In genomic region chr17:42821176-42821575, GRCh38 we compare ENCODE assay signal across 20 cellular contexts. TPM values are rescaled to one million over a fixed set of nuclear protein-coding genes. Genes with fewer than 3 reads are reported as not detected.
DNase-seq lines count a peak whose midpoint lies in the region; ATAC-seq, FAIRE-seq and TF ChIP-seq lines count a peak whose summit lies in the region.
"Had no signal": no experiment of that assay in that cellular context is flagged by ENCODE, and none has a peak within 500 bp of the region (broad histone marks: within the 10 kb centered on the region; RNA-seq: fewer than 3 reads in every experiment).

No MANE protein-coding gene starts in this region.

- no peaks in the 10 kb centered on the region for H3K27me3 Mint-ChIP-seq in activated CD4-positive, alpha-beta T cell treated with anti-CD3 and anti-CD28 coated beads for 36 hours
- no peaks in the 10 kb centered on the region for H3K27me3 Mint-ChIP-seq in CD4-positive, alpha-beta T cell
- no peaks in the 10 kb centered on the region for H3K27me3 Mint-ChIP-seq in natural killer cell treated with Interleukin-12 subunit alpha and Interleukin-12 subunit beta and Interleukin-15 and Interleukin-18, amount 100 ng/mL, for 72 hours

- no peak overlapping the region for H3K4me2 ChIP-seq in GM12878 (ENCODE audit: control insufficient read depth, insufficient read depth)

- TF ChIP-seq RAD21 in GM12878 (IDR thresholded peaks at IDR 0.05; ENCODE audit: insufficient read depth, low read depth, low read length), result no peak

- RAD21 ChIA-PET in GM12878 (lab: Charles Lee; ENCODE audit: unreplicated experiment), result interaction anchor here (1.1 to 1.6 kb wide), 3 partner anchors 58 to 177 kb away, joined by 4 to 6 read pairs (median 4); partner anchors contain the start of gene RPL27

- H3K9me3 ChIP-seq in CD4-positive, alpha-beta T cell (ENCODE audit: control insufficient read depth, low read length), result no peaks in the 10 kb centered on the region
- H3K9me3 ChIP-seq in GM12878 (replicated peaks; ENCODE audit: control insufficient read depth, insufficient read depth, low read length) (no peaks in the 10 kb centered on the region), kidney (ENCODE audit: control insufficient read depth in 1 of 2, low read length in 2 of 2) (no peaks in the 10 kb centered on the region)

- H3K4me1 ChIP-seq in GM12878 (ENCODE audit: control insufficient read depth, insufficient read depth, low read length) (peaks cover 6% of the 10 kb centered on the region; the same call in 1 of the 2 replicates), kidney (ENCODE audit: control insufficient read depth in 1 of 2, insufficient read depth in 1 of 2, low read depth in 1 of 2, low read length in 2 of 2) (peaks cover 5 to 8% of the 10 kb centered on the region in 2 donors)

- no peak overlapping the region for H3K4me3 Mint-ChIP-seq in activated CD4-positive, alpha-beta T cell treated with anti-CD3 and anti-CD28 coated beads for 36 hours
- H3K4me3 Mint-ChIP-seq in CD4-positive, alpha-beta T cell, result peak overlapping the region; percentile 57
- H3K4me3 Mint-ChIP-seq in natural killer cell treated with Interleukin-12 subunit alpha and Interleukin-12 subunit beta and Interleukin-15 and Interleukin-18, amount 100 ng/mL, for 72 hours, result peak overlapping the region; percentile 42
- H3K4me3 Mint-ChIP-seq: CD14-positive monocyte had no signal

- POLR2A ChIA-PET in activated CD4-positive, alpha-beta T cell treated with anti-CD3 and anti-CD28 coated beads for 36 hours (lab: Charles Lee), result interaction anchor here (1.2 kb wide), 1 partner anchor 12 kb away, joined by 3 read pairs; no protein-coding TSS in a partner anchor
- POLR2A ChIA-PET in CD4-positive, alpha-beta T cell (lab: Charles Lee), result interaction anchor here (0.5 kb wide), 1 partner anchor 208 kb away, joined by 3 read pairs; no protein-coding TSS in a partner anchor
- POLR2A ChIA-PET in GM12878 (lab: Charles Lee), result no interaction called here

- no peaks in the 10 kb centered on the region for H3K27me3 ChIP-seq in CD4-positive, alpha-beta T cell (ENCODE audit: control insufficient read depth, insufficient read depth, low read length)
- H3K27me3 ChIP-seq in GM12878 (replicated peaks in 1 of 2; ENCODE audit: control insufficient read depth in 2 of 2, insufficient read depth in 2 of 2, low read length in 1 of 2), result no peaks in the 10 kb centered on the region

- ATAC-seq in activated CD4-positive, alpha-beta T cell treated with anti-CD3 and anti-CD28 coated beads for 36 hours, result no peak
- no peak for ATAC-seq in CD4-positive, alpha-beta T cell (ENCODE audit: poor library complexity)
- ATAC-seq in GM12878 (no peak), left ventricle myocardium superior (no peak)
- ATAC-seq in natural killer cell treated with Interleukin-12 subunit alpha and Interleukin-12 subunit beta and Interleukin-15 and Interleukin-18, amount 100 ng/mL, for 72 hours, result no peak
- ATAC-seq: Right ventricle myocardium inferior had no signal

- H3K27ac Mint-ChIP-seq in activated CD4-positive, alpha-beta T cell treated with anti-CD3 and anti-CD28 coated beads for 36 hours, result peak overlapping the region; percentile 63
- H3K27ac Mint-ChIP-seq in CD4-positive, alpha-beta T cell, result no peak overlapping the region
- peak overlapping the region; percentile 18 to 62 for H3K27ac Mint-ChIP-seq in natural killer cell treated with Interleukin-12 subunit alpha and Interleukin-12 subunit beta and Interleukin-15 and Interleukin-18, amount 100 ng/mL, for 72 hours

- CTCF ChIA-PET in activated CD4-positive, alpha-beta T cell treated with anti-CD3 and anti-CD28 coated beads for 36 hours (lab: Charles Lee), result interaction anchor here (0.8 to 2.9 kb wide), 12 partner anchors 11 to 358 kb away, joined by 3 to 13 read pairs (median 4); partner anchors contain the start of genes COA3 and PSME3
- CTCF ChIA-PET in CD4-positive, alpha-beta T cell (lab: Charles Lee), result interaction anchor here (1.1 to 4.8 kb wide), 4 partner anchors 13 to 177 kb away, joined by 3 to 39 read pairs (median 4); partner anchors contain the start of genes PSME3, RPL27 and RUNDC1
- CTCF ChIA-PET in GM12878 (lab: Yijun Ruan, JAX), result interaction anchor here (1.2 to 6.1 kb wide), 16 partner anchors 9 to 258 kb away, joined by 3 to 81 read pairs (median 7); partner anchors contain the start of genes COA3, PSMC3IP, PSME3 and PTGES3L

- H3K36me3 ChIP-seq in GM12878 (ENCODE audit: control insufficient read depth in 2 of 2, insufficient read depth in 2 of 2, low read length in 1 of 2) (peaks cover 6 to 18% of the 10 kb centered on the region in 2 experiments), kidney (ENCODE audit: control insufficient read depth in 1 of 2, insufficient read depth in 2 of 2, low read length in 2 of 2) (peaks cover 32 to 39% of the 10 kb centered on the region in 2 donors)

- H3K4me3 ChIP-seq in GM12878 (no peak overlapping the region), kidney (ENCODE audit: low read length in 2 of 2) (no peak overlapping the region)

- H3K79me2 ChIP-seq in GM12878 (ENCODE audit: control insufficient read depth, insufficient read depth, low read length), result peaks cover 20% of the 10 kb centered on the region

- TSS peak; percentile 33 for BruUV-seq in GM12878 (replicated peaks; lab: Mats Ljungman, UMichigan)

- WGBS in GM12878 (ENCODE audit: insufficient coverage, insufficient replicate concordance, low lambda C conversion rate, missing lambda C conversion rate), result 97% methylated on average over 7 of the region's 7 CpGs

- no peak for FAIRE-seq in GM12878 (lab: Jason Lieb, UNC)
- FAIRE-seq in kidney (lab: Jason Lieb, UNC), result no peak
- FAIRE-seq: GM12891, GM18507, RCC 7860 had no signal

- intact Hi-C loops in activated CD4-positive, alpha-beta T cell treated with anti-CD3 and anti-CD28 coated beads for 36 hours (cut with DNase I, micrococcal nuclease), result loop anchor here (5.0 kb wide), 6 partner anchors 49 to 661 kb away; partner anchors contain the start of genes DHX8 (in 1 of the 2), PSMC3IP (in 1 of the 2), TMEM106A (in 1 of the 2) and VPS25 (in 1 of the 2)
- intact Hi-C loops in CD4-positive, alpha-beta T cell (cut with DNase I, micrococcal nuclease), result loop anchor here in 1 of 2 experiments (10.0 kb wide), 1 partner anchor 544 kb away; no protein-coding TSS in a partner anchor
- intact Hi-C loops in GM12878 (cut with micrococcal nuclease; ENCODE audit: unreplicated experiment), result no loop called here
- intact Hi-C loops in kidney (cut with DNase I), result loop anchor here (10.0 kb wide), 1 partner anchor 246 kb away; the partner anchor contains the start of gene PSMC3IP
- intact Hi-C loops in left ventricle myocardium superior (cut with micrococcal nuclease), result loop anchor here (10.0 kb wide), 1 partner anchor 96 kb away; no protein-coding TSS in a partner anchor

- in situ Hi-C loops in GM12878 (cut with MboI), result no loop called here

- peaks cover 46% of the 10 kb centered on the region for H3K36me3 Mint-ChIP-seq in activated CD4-positive, alpha-beta T cell treated with anti-CD3 and anti-CD28 coated beads for 36 hours (ENCODE audit: low read depth)
- peaks cover 56% of the 10 kb centered on the region for H3K36me3 Mint-ChIP-seq in CD4-positive, alpha-beta T cell (ENCODE audit: low read depth)
- H3K36me3 Mint-ChIP-seq in natural killer cell treated with Interleukin-12 subunit alpha and Interleukin-12 subunit beta and Interleukin-15 and Interleukin-18, amount 100 ng/mL, for 72 hours, result peaks cover 14% of the 10 kb centered on the region

- H3K27ac ChIP-seq in CD4-positive, alpha-beta T cell (ENCODE audit: low read depth, low read length), result no peak overlapping the region
- H3K27ac ChIP-seq in GM12878 (ENCODE audit: control insufficient read depth, insufficient read depth) (no peak overlapping the region), kidney (ENCODE audit: low read depth in 2 of 2, low read length in 2 of 2) (no peak overlapping the region)

- no peak overlapping the region for H3K9ac ChIP-seq in GM12878 (ENCODE audit: control insufficient read depth, insufficient read depth, low read length)
- no peak overlapping the region for H3K9ac ChIP-seq in kidney (ENCODE audit: low read length in 2 of 2)

- TF ChIP-seq EP300 in GM12878 (IDR thresholded peaks at IDR 0.05; ENCODE audit: borderline replicate concordance in 1 of 2, control insufficient read depth in 1 of 2, low read depth in 2 of 2, low read length in 2 of 2), result no peak

- DNase-seq in activated CD4-positive, alpha-beta T cell treated with anti-CD3 and anti-CD28 coated beads for 36 hours, result no peak
- no peak for DNase-seq in activated CD4-positive, alpha-beta T cell treated with anti-CD3 and anti-CD28 coated beads for 1 hour
- DNase-seq in CD4-positive, alpha-beta T cell, result no peak
- DNase-seq in GM12878 (ENCODE audit: low read depth, low spot score) (no peak), kidney (no peak), left ventricle myocardium superior (no peak)
- no peak for DNase-seq in natural killer cell treated with Interleukin-12 subunit alpha and Interleukin-12 subunit beta and Interleukin-15 and Interleukin-18, amount 100 ng/mL, for 72 hours (ENCODE audit: low spot score)
- no peak for DNase-seq in effector CD4-positive, alpha-beta T cell
- DNase-seq: 8988T, EL, GOT3, KBM-7, NCI-H1105, NCI-H2081, NCI-H748 treated with DMSO at 0.1 percent for 48 hours had no signal

- no peaks in the 10 kb centered on the region for H3K9me3 Mint-ChIP-seq in activated CD4-positive, alpha-beta T cell treated with anti-CD3 and anti-CD28 coated beads for 36 hours (ENCODE audit: low read depth)
- no peaks in the 10 kb centered on the region for H3K9me3 Mint-ChIP-seq in CD4-positive, alpha-beta T cell
- H3K9me3 Mint-ChIP-seq in natural killer cell treated with Interleukin-12 subunit alpha and Interleukin-12 subunit beta and Interleukin-15 and Interleukin-18, amount 100 ng/mL, for 72 hours, result no peaks in the 10 kb centered on the region

- peaks cover 28% of the 10 kb centered on the region for H3K4me1 Mint-ChIP-seq in activated CD4-positive, alpha-beta T cell treated with anti-CD3 and anti-CD28 coated beads for 36 hours
- peaks cover 28% of the 10 kb centered on the region for H3K4me1 Mint-ChIP-seq in CD4-positive, alpha-beta T cell (ENCODE audit: low read depth)
- peaks cover 22 to 26% of the 10 kb centered on the region in 2 donors for H3K4me1 Mint-ChIP-seq in natural killer cell treated with Interleukin-12 subunit alpha and Interleukin-12 subunit beta and Interleukin-15 and Interleukin-18, amount 100 ng/mL, for 72 hours (ENCODE audit: low read depth in 2 of 2)

- no peak for TF ChIP-seq CTCF in CD4-positive, alpha-beta T cell (IDR thresholded peaks at IDR 0.05)
- TF ChIP-seq CTCF in GM12878 (IDR thresholded peaks at IDR 0.05 in 2 of 3, conservative IDR thresholded peaks at IDR 0.05 in 1 of 3; ENCODE audit: control insufficient read depth in 2 of 3, extremely low read depth in 1 of 3, insufficient read depth in 1 of 3, low read depth in 3 of 3, low read length in 3 of 3) (no peak), kidney (IDR thresholded peaks at IDR 0.05; ENCODE audit: borderline replicate concordance, extremely low read depth, insufficient read depth) (no peak)

- no peak overlapping the region for H2AFZ ChIP-seq in GM12878 (ENCODE audit: control insufficient read depth, low read depth, low read length)

- no peak for TF ChIP-seq POLR2A in GM12878 (IDR thresholded peaks at IDR 0.05; ENCODE audit: low read depth, low read length)

- H4K20me1 ChIP-seq in GM12878 (ENCODE audit: control insufficient read depth, insufficient read depth), result no peaks in the 10 kb centered on the region

- SMC1A ChIA-PET in GM12878 (lab: Charles Lee; ENCODE audit: uncharacterized antibody, unreplicated experiment), result interaction anchor here (1.0 to 1.9 kb wide), 5 partner anchors 23 to 243 kb away, joined by 3 to 5 read pairs (median 4); partner anchors contain the start of genes CNTD1, COA3, RPL27 and VPS25

RNA-seq across cellular contexts. Expression of gene BECN1, which starts 2.9 kb away (rescaled TPM):
- 100 to 1,000 TPM in 1 of 2 experiments, 10 to 100 TPM in 1; 69.1 to 101 TPM for total RNA-seq in activated CD4-positive, alpha-beta T cell treated with anti-CD3 and anti-CD28 coated beads for 36 hours
- 100 to 1,000 TPM; 130 to 138 TPM for total RNA-seq in CD4-positive, alpha-beta T cell
- 56.0 and 65.8 TPM in 2 replicates for total RNA-seq in GM12878 (2013; cell fraction: nucleolus; rRNA removed)
- total RNA-seq in GM12878 (2014; rRNA removed) (107 and 113 TPM in 2 replicates), GM12878 (2014; rRNA removed; fragmentation: Illumina TruSeq; extraction: Trizol) (71.2 and 78.1 TPM in 2 replicates), GM12878 (2021) (73.8 and 78.7 TPM in 2 replicates), kidney (95.1 TPM), left ventricle myocardium superior (76.8 TPM)
- polyA plus RNA-seq in GM12878 (2011; ENCODE audit: low read depth), result 34.5 TPM
- polyA plus RNA-seq in GM12878 (2011; rRNA removed) (84.3 and 86.9 TPM in 2 replicates), GM12878 (2014; fragmentation: Illumina TruSeq; extraction: Trizol) (85.2 and 110 TPM in 2 replicates), GM12878 (2014; fragmentation: Nextera tagmentation; extraction: Ambion mirVana) (10 to 100 TPM; 39.6 to 60.6 TPM), GM12878 (2014; rRNA removed) (90.8 and 102 TPM in 2 replicates), GM12878 (2016; fragmentation: Nextera tagmentation; extraction: Ambion mirVana) (100 to 1,000 TPM; 113 to 120 TPM), kidney (ENCODE audit: insufficient read depth, low read depth, low replicate concordance) (65.9 TPM)
- 56.0 and 81.1 TPM in 2 replicates for polyA plus RNA-seq in GM12878 (2011; cell fraction: cytosol; rRNA removed)
- polyA plus RNA-seq in GM12878 (2011; cell fraction: nucleus; rRNA removed), result 89.0 and 105 TPM in 2 replicates
- polyA plus RNA-seq in GM12878 (2012), result 44.5 and 57.6 TPM in 2 replicates
- polyA minus RNA-seq in GM12878 (2011; rRNA and poly(A)+ RNA removed), result 55.0 and 59.9 TPM in 2 replicates
- 19.0 and 22.5 TPM in 2 replicates for polyA minus RNA-seq in GM12878 (2011; cell fraction: cytosol; rRNA and poly(A)+ RNA removed)
- 53.8 and 56.3 TPM in 2 replicates for polyA minus RNA-seq in GM12878 (2011; cell fraction: nucleus; rRNA and poly(A)+ RNA removed)
- 100 to 1,000 TPM; 106 to 134 TPM for total RNA-seq in natural killer cell treated with Interleukin-12 subunit alpha and Interleukin-12 subunit beta and Interleukin-15 and Interleukin-18, amount 100 ng/mL, for 72 hours

RNA-seq across cellular contexts. Expression of gene PSME3, which starts 12.0 kb away (rescaled TPM):
- total RNA-seq in activated CD4-positive, alpha-beta T cell treated with anti-CD3 and anti-CD28 coated beads for 36 hours, result 100 to 1,000 TPM; 116 to 118 TPM
- total RNA-seq in CD4-positive, alpha-beta T cell, result 10 to 100 TPM; 62.1 to 62.5 TPM
- 62.2 and 67.3 TPM in 2 replicates for total RNA-seq in GM12878 (2013; cell fraction: nucleolus; rRNA removed)
- total RNA-seq in GM12878 (2014; rRNA removed) (92.3 and 93.2 TPM in 2 replicates), GM12878 (2014; rRNA removed; fragmentation: Illumina TruSeq; extraction: Trizol) (83.7 and 89.6 TPM in 2 replicates), GM12878 (2021) (187 and 190 TPM in 2 replicates), kidney (115 TPM), left ventricle myocardium superior (71.2 TPM)
- 55.8 TPM for polyA plus RNA-seq in GM12878 (2011; ENCODE audit: low read depth)
- polyA plus RNA-seq in GM12878 (2011; rRNA removed) (126 and 130 TPM in 2 replicates), GM12878 (2014; fragmentation: Illumina TruSeq; extraction: Trizol) (198 and 200 TPM in 2 replicates), GM12878 (2014; fragmentation: Nextera tagmentation; extraction: Ambion mirVana) (10 to 100 TPM; 26.9 to 33.8 TPM), GM12878 (2014; rRNA removed) (141 and 145 TPM in 2 replicates), GM12878 (2016; fragmentation: Nextera tagmentation; extraction: Ambion mirVana) (100 to 1,000 TPM; 320 to 330 TPM), kidney (ENCODE audit: insufficient read depth, low read depth, low replicate concordance) (60.3 TPM)
- 107 and 117 TPM in 2 replicates for polyA plus RNA-seq in GM12878 (2011; cell fraction: cytosol; rRNA removed)
- polyA plus RNA-seq in GM12878 (2011; cell fraction: nucleus; rRNA removed), result 60.1 and 83.9 TPM in 2 replicates
- 65.2 and 67.5 TPM in 2 replicates for polyA plus RNA-seq in GM12878 (2012)
- polyA minus RNA-seq in GM12878 (2011; rRNA and poly(A)+ RNA removed), result 67.4 and 72.3 TPM in 2 replicates
- 33.3 and 39.9 TPM in 2 replicates for polyA minus RNA-seq in GM12878 (2011; cell fraction: cytosol; rRNA and poly(A)+ RNA removed)
- polyA minus RNA-seq in GM12878 (2011; cell fraction: nucleus; rRNA and poly(A)+ RNA removed), result 23.3 and 45.4 TPM in 2 replicates
- total RNA-seq in natural killer cell treated with Interleukin-12 subunit alpha and Interleukin-12 subunit beta and Interleukin-15 and Interleukin-18, amount 100 ng/mL, for 72 hours, result 100 to 1,000 TPM; 152 to 251 TPM

RNA-seq across cellular contexts. Expression of gene CNTD1, which starts 22.5 kb away (rescaled TPM):
- total RNA-seq in activated CD4-positive, alpha-beta T cell treated with anti-CD3 and anti-CD28 coated beads for 36 hours, result not detected
- total RNA-seq in CD4-positive, alpha-beta T cell, result not detected
- not detected in 2 replicates for total RNA-seq in GM12878 (2013; cell fraction: nucleolus; rRNA removed)
- total RNA-seq in GM12878 (2014; rRNA removed) (0.06 and 0.11 TPM in 2 replicates), GM12878 (2014; rRNA removed; fragmentation: Illumina TruSeq; extraction: Trizol) (not detected in 2 replicates), GM12878 (2021) (not detected in 2 replicates), kidney (0.60 TPM), left ventricle myocardium superior (0.10 TPM)
- polyA plus RNA-seq in GM12878 (2011; ENCODE audit: low read depth), result 1.3 TPM
- polyA plus RNA-seq in GM12878 (2011; rRNA removed) (0.11 and 0.19 TPM in 2 replicates), GM12878 (2014; fragmentation: Illumina TruSeq; extraction: Trizol) (not detected in 2 replicates), GM12878 (2014; fragmentation: Nextera tagmentation; extraction: Ambion mirVana) (1 to 10 TPM in 1 of 2 experiments, under 1 TPM in 1; 0.80 to 1.4 TPM), GM12878 (2014; rRNA removed) (not detected in 2 replicates), GM12878 (2016; fragmentation: Nextera tagmentation; extraction: Ambion mirVana) (1 to 10 TPM; 1.4 to 1.5 TPM), kidney (ENCODE audit: insufficient read depth, low read depth, low replicate concordance) (0.95 TPM)
- polyA plus RNA-seq in GM12878 (2011; cell fraction: cytosol; rRNA removed), result not detected in 2 replicates
- not detected in 2 replicates for polyA plus RNA-seq in GM12878 (2011; cell fraction: nucleus; rRNA removed)
- 1.4 TPM in 2 replicates for polyA plus RNA-seq in GM12878 (2012)
- not detected in 2 replicates for polyA minus RNA-seq in GM12878 (2011; rRNA and poly(A)+ RNA removed)
- polyA minus RNA-seq in GM12878 (2011; cell fraction: cytosol; rRNA and poly(A)+ RNA removed), result not detected in 2 replicates
- polyA minus RNA-seq in GM12878 (2011; cell fraction: nucleus; rRNA and poly(A)+ RNA removed), result not detected in 2 replicates
- not detected for total RNA-seq in natural killer cell treated with Interleukin-12 subunit alpha and Interleukin-12 subunit beta and Interleukin-15 and Interleukin-18, amount 100 ng/mL, for 72 hours
- polyA plus RNA-seq: CD14-positive monocyte had no signal

RNA-seq across cellular contexts. Expression of gene COA3, which starts 22.7 kb away (rescaled TPM):
- 10 to 100 TPM; 30.1 to 31.4 TPM for total RNA-seq in activated CD4-positive, alpha-beta T cell treated with anti-CD3 and anti-CD28 coated beads for 36 hours
- total RNA-seq in CD4-positive, alpha-beta T cell, result 1 to 10 TPM; 4.0 to 4.5 TPM
- 16.2 and 16.6 TPM in 2 replicates for total RNA-seq in GM12878 (2013; cell fraction: nucleolus; rRNA removed)
- total RNA-seq in GM12878 (2014; rRNA removed) (67.1 and 69.8 TPM in 2 replicates), GM12878 (2014; rRNA removed; fragmentation: Illumina TruSeq; extraction: Trizol) (44.3 and 46.7 TPM in 2 replicates), GM12878 (2021) (44.0 and 45.2 TPM in 2 replicates), kidney (144 TPM), left ventricle myocardium superior (70.4 TPM)
- polyA plus RNA-seq in GM12878 (2011; ENCODE audit: low read depth), result 57.2 TPM
- polyA plus RNA-seq in GM12878 (2011; rRNA removed) (52.4 and 61.6 TPM in 2 replicates), GM12878 (2014; fragmentation: Illumina TruSeq; extraction: Trizol) (50.1 and 55.1 TPM in 2 replicates), GM12878 (2014; fragmentation: Nextera tagmentation; extraction: Ambion mirVana) (100 to 1,000 TPM in 1 of 2 experiments, 10 to 100 TPM in 1; 86.5 to 123 TPM), GM12878 (2014; rRNA removed) (62.1 and 62.4 TPM in 2 replicates), GM12878 (2016; fragmentation: Nextera tagmentation; extraction: Ambion mirVana) (100 to 1,000 TPM; 154 to 161 TPM), kidney (ENCODE audit: insufficient read depth, low read depth, low replicate concordance) (656 TPM)
- 84.3 and 87.9 TPM in 2 replicates for polyA plus RNA-seq in GM12878 (2011; cell fraction: cytosol; rRNA removed)
- 29.6 and 35.0 TPM in 2 replicates for polyA plus RNA-seq in GM12878 (2011; cell fraction: nucleus; rRNA removed)
- polyA plus RNA-seq in GM12878 (2012), result 42.6 and 44.0 TPM in 2 replicates
- 28.1 and 42.8 TPM in 2 replicates for polyA minus RNA-seq in GM12878 (2011; rRNA and poly(A)+ RNA removed)
- 10.4 and 13.1 TPM in 2 replicates for polyA minus RNA-seq in GM12878 (2011; cell fraction: cytosol; rRNA and poly(A)+ RNA removed)
- 17.3 and 17.4 TPM in 2 replicates for polyA minus RNA-seq in GM12878 (2011; cell fraction: nucleus; rRNA and poly(A)+ RNA removed)
- 10 to 100 TPM; 41.6 to 48.0 TPM for total RNA-seq in natural killer cell treated with Interleukin-12 subunit alpha and Interleukin-12 subunit beta and Interleukin-15 and Interleukin-18, amount 100 ng/mL, for 72 hours

RNA-seq across cellular contexts. Expression of gene AOC2, which starts 23.2 kb away (rescaled TPM):
- total RNA-seq in activated CD4-positive, alpha-beta T cell treated with anti-CD3 and anti-CD28 coated beads for 36 hours, result 1 to 10 TPM; 1.7 to 1.9 TPM
- total RNA-seq in CD4-positive, alpha-beta T cell, result 1 to 10 TPM; 2.5 to 2.9 TPM
- total RNA-seq in GM12878 (2013; cell fraction: nucleolus; rRNA removed), result 8.7 and 9.1 TPM in 2 replicates
- total RNA-seq in GM12878 (2014; rRNA removed) (0.93 and 1.2 TPM in 2 replicates), GM12878 (2014; rRNA removed; fragmentation: Illumina TruSeq; extraction: Trizol) (0.41 and 0.58 TPM in 2 replicates), GM12878 (2021) (1.5 and 1.9 TPM in 2 replicates), kidney (1.2 TPM), left ventricle myocardium superior (0.40 TPM)
- polyA plus RNA-seq in GM12878 (2011; ENCODE audit: low read depth), result 0.24 TPM
- polyA plus RNA-seq in GM12878 (2011; rRNA removed) (0.63 and 0.96 TPM in 2 replicates), GM12878 (2014; fragmentation: Illumina TruSeq; extraction: Trizol) (0.66 and 0.90 TPM in 2 replicates), GM12878 (2014; fragmentation: Nextera tagmentation; extraction: Ambion mirVana) (under 1 TPM; 0.08 to 0.18 TPM), GM12878 (2014; rRNA removed) (0.86 and 1.8 TPM in 2 replicates), GM12878 (2016; fragmentation: Nextera tagmentation; extraction: Ambion mirVana) (under 1 TPM; 0.17 to 0.39 TPM), kidney (ENCODE audit: insufficient read depth, low read depth, low replicate concordance) (0.58 TPM)
- polyA plus RNA-seq in GM12878 (2011; cell fraction: cytosol; rRNA removed), result 0.94 and 1.1 TPM in 2 replicates
- polyA plus RNA-seq in GM12878 (2011; cell fraction: nucleus; rRNA removed), result 6.7 and 8.3 TPM in 2 replicates
- polyA plus RNA-seq in GM12878 (2012), result 0.34 and 0.54 TPM in 2 replicates
- polyA minus RNA-seq in GM12878 (2011; rRNA and poly(A)+ RNA removed), result 1.1 and 2.8 TPM in 2 replicates
- not detected in 2 replicates for polyA minus RNA-seq in GM12878 (2011; cell fraction: cytosol; rRNA and poly(A)+ RNA removed)
- 3.1 and 8.1 TPM in 2 replicates for polyA minus RNA-seq in GM12878 (2011; cell fraction: nucleus; rRNA and poly(A)+ RNA removed)
- 1 to 10 TPM; 3.5 to 5.3 TPM for total RNA-seq in natural killer cell treated with Interleukin-12 subunit alpha and Interleukin-12 subunit beta and Interleukin-15 and Interleukin-18, amount 100 ng/mL, for 72 hours
